ENCODE assay signal across 29 cellular contexts in genomic region chr2:1696472-1696871, GRCh38.
"Had no signal": no experiment of that assay in that cellular context is flagged by ENCODE, and none has a peak within 500 bp of the region (broad histone marks: within the 10 kb centered on the region; RNA-seq: fewer than 3 reads in every experiment).

No MANE protein-coding gene starts in this region.

- H3K36me3 ChIP-seq: gastrocnemius medialis, neutrophil, thoracic aorta, vagina had no signal

- H3K4me3 ChIP-seq: gastrocnemius medialis, heart left ventricle, hepatocyte, lung, mucosa of descending colon, right atrium auricular region, thoracic aorta, tibial nerve, vagina had no signal

- H3K27ac Mint-ChIP-seq: dendritic cell treated with granulocyte-macrophage colony-stimulating factor and Interleukin-4, amounts not matched to agents 40 ng/mL and 50 ng/mL, for 4 days; memory B cell; mesothelial cell of epicardium; naive B cell; natural killer cell treated with Interleukin-12 subunit alpha and Interleukin-12 subunit beta and Interleukin-15 and Interleukin-18, amount 100 ng/mL, for 72 hours; progenitor cell of endocrine pancreas; stimulated activated effector memory CD8-positive, alpha-beta T cell treated with anti-CD3 and anti-CD28 coated beads, Interleukin-12 subunit alpha, Interleukin-12 subunit beta, amount 100 ng/mL, for 72 hours had no signal

- H3K4me1 ChIP-seq: gastrocnemius medialis, parathyroid adenoma, vagina had no signal

- ATAC-seq: gastrocnemius medialis; heart left ventricle; left lobe of liver; mucosa of descending colon; natural killer cell treated with Interleukin-12 subunit alpha and Interleukin-12 subunit beta and Interleukin-15 and Interleukin-18, amount 100 ng/mL, for 72 hours; sciatic nerve; stimulated activated effector memory CD8-positive, alpha-beta T cell treated with anti-CD3 and anti-CD28 coated beads, Interleukin-12 subunit alpha, Interleukin-12 subunit beta, amount 100 ng/mL, for 72 hours had no signal

- H3K4me1 Mint-ChIP-seq: memory B cell; naive B cell; stimulated activated effector memory CD8-positive, alpha-beta T cell treated with anti-CD3 and anti-CD28 coated beads, Interleukin-12 subunit alpha, Interleukin-12 subunit beta, amount 100 ng/mL, for 72 hours had no signal

- H3K36me3 Mint-ChIP-seq: memory B cell; natural killer cell treated with Interleukin-12 subunit alpha and Interleukin-12 subunit beta and Interleukin-15 and Interleukin-18, amount 100 ng/mL, for 72 hours; stimulated activated effector memory CD8-positive, alpha-beta T cell treated with anti-CD3 and anti-CD28 coated beads, Interleukin-12 subunit alpha, Interleukin-12 subunit beta, amount 100 ng/mL, for 72 hours had no signal

- H3K9ac ChIP-seq: parathyroid adenoma had no signal

- H3K9me3 ChIP-seq: gastrocnemius medialis, mucosa of descending colon, neutrophil, right atrium auricular region, thoracic aorta, vagina had no signal

- H3K4me2 ChIP-seq: hepatocyte had no signal

- H3K27me3 Mint-ChIP-seq: dendritic cell treated with granulocyte-macrophage colony-stimulating factor and Interleukin-4, amounts not matched to agents 40 ng/mL and 50 ng/mL, for 4 days; progenitor cell of endocrine pancreas had no signal

- H3K27ac ChIP-seq: gastrocnemius medialis, heart left ventricle, hepatocyte, neutrophil, parathyroid adenoma, right atrium auricular region, thoracic aorta, tibial nerve, vagina had no signal

- H3K9me3 Mint-ChIP-seq: dendritic cell treated with granulocyte-macrophage colony-stimulating factor and Interleukin-4, amounts not matched to agents 40 ng/mL and 50 ng/mL, for 4 days; mesothelial cell of epicardium; neural crest cell had no signal

- DNase-seq: effector CD8-positive, alpha-beta T cell; foreskin fibroblast; gastrocnemius medialis; heart left ventricle; kidney; mucosa of descending colon; naive B cell; stimulated activated CD4-positive, alpha-beta T cell treated with anti-CD3 and anti-CD28 coated beads, Interleukin-2, amount 100 ng/mL, for 24 hours; stimulated activated CD4-positive, alpha-beta T cell treated with anti-CD3 and anti-CD28 coated beads, Interleukin-4, amount 100 ng/mL, for 24 hours; stimulated activated naive CD4-positive, alpha-beta T cell treated with Interleukin-2 at 50 U/mL for 16 hours had no signal

- H2AFZ ChIP-seq: hepatocyte, parathyroid adenoma had no signal

- FAIRE-seq: colon, endothelial cell of umbilical vein, kidney had no signal

- H3K79me2 ChIP-seq: parathyroid adenoma had no signal

- H3K4me3 Mint-ChIP-seq: dendritic cell treated with granulocyte-macrophage colony-stimulating factor and Interleukin-4, amounts not matched to agents 40 ng/mL and 50 ng/mL, for 4 days; memory B cell; mesothelial cell of epicardium; natural killer cell treated with Interleukin-12 subunit alpha and Interleukin-12 subunit beta and Interleukin-15 and Interleukin-18, amount 100 ng/mL, for 72 hours; neural crest cell; stimulated activated effector memory CD8-positive, alpha-beta T cell treated with anti-CD3 and anti-CD28 coated beads, Interleukin-12 subunit alpha, Interleukin-12 subunit beta, amount 100 ng/mL, for 72 hours had no signal

- H3K27me3 ChIP-seq: gastrocnemius medialis, heart left ventricle, hepatocyte, neutrophil, right atrium auricular region, tibial nerve, vagina had no signal
